Comparison of ENCODE assay signal across 1 cellular context in the genomic region with DNA sequence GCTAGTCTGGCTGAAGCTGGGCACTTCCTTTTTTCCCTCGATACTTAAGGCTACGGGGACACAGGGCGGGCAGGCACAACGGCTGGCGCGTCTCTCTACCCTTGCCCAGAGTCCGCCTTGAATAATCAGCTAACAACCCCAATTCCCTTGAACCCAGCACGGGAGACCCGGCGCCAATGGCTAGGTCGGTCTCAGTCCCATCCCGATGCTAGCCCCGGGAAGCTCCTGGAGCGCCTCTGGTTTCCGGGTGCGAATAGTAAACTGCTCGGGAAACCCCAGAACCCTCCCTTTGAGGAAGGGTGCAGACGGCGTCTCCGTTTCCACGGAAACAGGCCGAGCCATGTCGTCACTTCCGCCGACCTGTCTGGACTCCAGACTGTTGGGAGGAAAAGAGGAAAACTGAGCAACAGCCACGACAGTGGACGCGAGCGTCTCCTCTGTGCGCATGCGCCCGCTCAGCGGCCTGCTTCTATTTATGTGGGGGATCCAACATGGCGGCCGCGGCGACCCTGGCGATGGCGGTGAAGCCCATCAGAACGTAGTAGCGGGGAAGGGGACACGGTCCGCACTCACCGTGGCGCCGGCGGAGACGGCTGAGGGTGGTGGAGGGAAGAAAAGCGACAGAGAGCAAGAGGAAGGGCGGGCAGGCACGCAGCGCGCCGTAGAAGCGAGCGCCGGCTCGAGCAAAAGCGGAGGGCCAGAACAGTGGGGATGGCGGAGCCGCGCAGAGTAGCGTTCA.
TF ChIP-seq lines count a peak whose summit lies in the region.

TSS of gene UBN2 (plus strand) at position 464 of the 739 bp plus-strand sequence. CDS start at position 712, 248 bp downstream.

TF ChIP-seq in K562, 482 proteins besides CTCF, POLR2A, EP300 and RAD21 (continued from another document and continues in another):
- no peak for TF ChIP-seq MTA2 (IDR thresholded peaks at IDR 0.05; ENCODE audit: low read depth)
- peak; percentile 55 for TF ChIP-seq L3MBTL2 (IDR thresholded peaks at IDR 0.05)
- TF ChIP-seq NFIC (IDR thresholded peaks at IDR 0.05) = peak; percentile 45; the same call in 1 of the 2 replicates
- TF ChIP-seq VEZF1 (CRISPR knock-in tag; IDR thresholded peaks at IDR 0.05) = no peak
- no peak for TF ChIP-seq PRDM10 (IDR thresholded peaks at IDR 0.05; ENCODE audit: partially characterized antibody)
- no peak for TF ChIP-seq KHSRP (IDR thresholded peaks at IDR 0.05)
- TF ChIP-seq ILK (tag; IDR thresholded peaks at IDR 0.05; ENCODE audit: borderline replicate concordance, low read depth) = no peak
- TF ChIP-seq GTF2E2 (tag; IDR thresholded peaks at IDR 0.05) = peak; percentile 48; the same call in 1 of the 2 replicates
- no peak; the same call in 1 of the 2 replicates for TF ChIP-seq ZNF644 (tag; IDR thresholded peaks at IDR 0.05; ENCODE audit: low read depth)
- peak; percentile 46; the same call in 1 of the 2 replicates for TF ChIP-seq ESRRA (IDR thresholded peaks at IDR 0.05; ENCODE audit: borderline replicate concordance, low read depth)
- no peak; the same call in 1 of the 2 replicates for TF ChIP-seq JUNB (CRISPR knock-in tag; conservative IDR thresholded peaks at IDR 0.05)
- 0 out of 2 replicates have a peak, but pooled peaks have one; percentile 41 for TF ChIP-seq ZNF239 (CRISPR knock-in tag; IDR thresholded peaks at IDR 0.05)
- TF ChIP-seq ZNF146 (CRISPR knock-in tag; IDR thresholded peaks at IDR 0.05; ENCODE audit: unreplicated experiment) = no peak
- TF ChIP-seq ZNF324 (CRISPR knock-in tag; IDR thresholded peaks at IDR 0.05) = 0 out of 2 replicates have a peak, but pooled peaks have one; percentile 12
- TF ChIP-seq ZNF253 (CRISPR knock-in tag; conservative IDR thresholded peaks at IDR 0.05) = no peak
- peak; percentile 63 for TF ChIP-seq TCF7 (IDR thresholded peaks at IDR 0.05; ENCODE audit: borderline replicate concordance)
- TF ChIP-seq ZKSCAN1 (IDR thresholded peaks at IDR 0.05; ENCODE audit: low read depth, low read length) = peak; percentile 57; the same call in 1 of the 2 replicates
- TF ChIP-seq BHLHE40 (IDR thresholded peaks at IDR 0.05; ENCODE audit: low read length) = peak; percentile 33
- peak; percentile 92 for TF ChIP-seq FOXP1 (CRISPR knock-in tag; IDR thresholded peaks at IDR 0.05)
- peak; percentile 88 for TF ChIP-seq HBP1 (CRISPR knock-in tag; IDR thresholded peaks at IDR 0.05)
- TF ChIP-seq SRSF7 (optimal IDR thresholded peaks at IDR 0.05; ENCODE audit: low read depth, low read length) = no peak
- 0 out of 2 replicates have a peak, but pooled peaks have one; percentile 29 for TF ChIP-seq HOMEZ (CRISPR knock-in tag; IDR thresholded peaks at IDR 0.05)
- TF ChIP-seq DACH1 (IDR thresholded peaks at IDR 0.05; ENCODE audit: partially characterized antibody) = no peak
- peak; percentile 99 for TF ChIP-seq ZBTB2 (IDR thresholded peaks at IDR 0.05)
- TF ChIP-seq TAF15 (IDR thresholded peaks at IDR 0.05; ENCODE audit: low read depth, low read length) = no peak
- TF ChIP-seq HMG20A (CRISPR knock-in tag; conservative IDR thresholded peaks at IDR 0.05) = no peak
- TF ChIP-seq ZNF134 (CRISPR knock-in tag; conservative IDR thresholded peaks at IDR 0.05) = peak; percentile 75
- no peak for TF ChIP-seq BRF1 (IDR thresholded peaks at IDR 0.05; ENCODE audit: borderline replicate concordance, extremely low read depth, insufficient read length)
- TF ChIP-seq CREM (IDR thresholded peaks at IDR 0.05; ENCODE audit: low read depth) = peak; percentile 98
- no peak for TF ChIP-seq HNRNPK (IDR thresholded peaks at IDR 0.05; ENCODE audit: low read depth, low read length, poor library complexity, severe bottlenecking)
- TF ChIP-seq, protein P1, sequence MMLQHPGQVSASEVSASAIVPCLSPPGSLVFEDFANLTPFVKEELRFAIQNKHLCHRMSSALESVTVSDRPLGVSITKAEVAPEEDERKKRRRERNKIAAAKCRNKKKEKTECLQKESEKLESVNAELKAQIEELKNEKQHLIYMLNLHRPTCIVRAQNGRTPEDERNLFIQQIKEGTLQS (IDR thresholded peaks at IDR 0.05) = peak; percentile 77; the same call in 1 of the 2 replicates
- TF ChIP-seq, protein P1 (CRISPR knock-in tag; conservative IDR thresholded peaks at IDR 0.05) = peak; percentile 89; the same call in 1 of the 2 replicates
- TF ChIP-seq POLR3G (IDR thresholded peaks at IDR 0.05; ENCODE audit: extremely low read depth, insufficient read length, insufficient replicate concordance) = no peak
- TF ChIP-seq ZSCAN32 (CRISPR knock-in tag; IDR thresholded peaks at IDR 0.05) = peak; percentile 57; the same call in 1 of the 2 replicates
- no peak for TF ChIP-seq DNMT1 (IDR thresholded peaks at IDR 0.05)
- TF ChIP-seq, protein P2, sequence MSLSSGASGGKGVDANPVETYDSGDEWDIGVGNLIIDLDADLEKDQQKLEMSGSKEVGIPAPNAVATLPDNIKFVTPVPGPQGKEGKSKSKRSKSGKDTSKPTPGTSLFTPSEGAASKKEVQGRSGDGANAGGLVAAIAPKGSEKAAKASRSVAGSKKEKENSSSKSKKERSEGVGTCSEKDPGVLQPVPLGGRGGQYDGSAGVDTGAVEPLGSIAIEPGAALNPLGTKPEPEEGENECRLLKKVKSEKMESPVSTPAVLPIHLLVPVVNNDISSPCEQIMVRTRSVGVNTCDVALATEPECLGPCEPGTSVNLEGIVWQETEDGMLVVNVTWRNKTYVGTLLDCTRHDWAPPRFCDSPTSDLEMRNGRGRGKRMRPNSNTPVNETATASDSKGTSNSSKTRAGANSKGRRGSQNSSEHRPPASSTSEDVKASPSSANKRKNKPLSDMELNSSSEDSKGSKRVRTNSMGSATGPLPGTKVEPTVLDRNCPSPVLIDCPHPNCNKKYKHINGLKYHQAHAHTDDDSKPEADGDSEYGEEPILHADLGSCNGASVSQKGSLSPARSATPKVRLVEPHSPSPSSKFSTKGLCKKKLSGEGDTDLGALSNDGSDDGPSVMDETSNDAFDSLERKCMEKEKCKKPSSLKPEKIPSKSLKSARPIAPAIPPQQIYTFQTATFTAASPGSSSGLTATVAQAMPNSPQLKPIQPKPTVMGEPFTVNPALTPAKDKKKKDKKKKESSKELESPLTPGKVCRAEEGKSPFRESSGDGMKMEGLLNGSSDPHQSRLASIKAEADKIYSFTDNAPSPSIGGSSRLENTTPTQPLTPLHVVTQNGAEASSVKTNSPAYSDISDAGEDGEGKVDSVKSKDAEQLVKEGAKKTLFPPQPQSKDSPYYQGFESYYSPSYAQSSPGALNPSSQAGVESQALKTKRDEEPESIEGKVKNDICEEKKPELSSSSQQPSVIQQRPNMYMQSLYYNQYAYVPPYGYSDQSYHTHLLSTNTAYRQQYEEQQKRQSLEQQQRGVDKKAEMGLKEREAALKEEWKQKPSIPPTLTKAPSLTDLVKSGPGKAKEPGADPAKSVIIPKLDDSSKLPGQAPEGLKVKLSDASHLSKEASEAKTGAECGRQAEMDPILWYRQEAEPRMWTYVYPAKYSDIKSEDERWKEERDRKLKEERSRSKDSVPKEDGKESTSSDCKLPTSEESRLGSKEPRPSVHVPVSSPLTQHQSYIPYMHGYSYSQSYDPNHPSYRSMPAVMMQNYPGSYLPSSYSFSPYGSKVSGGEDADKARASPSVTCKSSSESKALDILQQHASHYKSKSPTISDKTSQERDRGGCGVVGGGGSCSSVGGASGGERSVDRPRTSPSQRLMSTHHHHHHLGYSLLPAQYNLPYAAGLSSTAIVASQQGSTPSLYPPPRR (CRISPR knock-in tag; IDR thresholded peaks at IDR 0.05; ENCODE audit: borderline replicate concordance) = peak; percentile 96; the same call in 1 of the 2 replicates
- no peak for TF ChIP-seq NCOA2 (IDR thresholded peaks at IDR 0.05; ENCODE audit: partially characterized antibody in 2 of 2)
- TF ChIP-seq THRAP3 (IDR thresholded peaks at IDR 0.05; ENCODE audit: borderline replicate concordance) = no peak
- TF ChIP-seq ZNF354B (CRISPR knock-in tag; IDR thresholded peaks at IDR 0.05) = no peak
- TF ChIP-seq SMARCC2 (IDR thresholded peaks at IDR 0.05; ENCODE audit: low read depth) = peak; percentile 17; the same call in 1 of the 2 replicates
- peak; percentile 97 for TF ChIP-seq PHF8 (IDR thresholded peaks at IDR 0.05; ENCODE audit: borderline replicate concordance, low read length)
- no peak for TF ChIP-seq ZNF41 (CRISPR knock-in tag; conservative IDR thresholded peaks at IDR 0.05)
- TF ChIP-seq SMAD3 (CRISPR knock-in tag; conservative IDR thresholded peaks at IDR 0.05) = no peak; the same call in 1 of the 2 replicates
- TF ChIP-seq SLC30A9 (CRISPR knock-in tag; IDR thresholded peaks at IDR 0.05) = no peak
- TF ChIP-seq RB1 (IDR thresholded peaks at IDR 0.05; ENCODE audit: low read depth) = no peak; the same call in 1 of the 2 replicates
- TF ChIP-seq MCM7 (IDR thresholded peaks at IDR 0.05) = no peak
- peak; percentile 55; the same call in 1 of the 2 replicates for TF ChIP-seq HIVEP1 (CRISPR knock-in tag; IDR thresholded peaks at IDR 0.05)
- TF ChIP-seq NR4A1 (CRISPR knock-in tag; IDR thresholded peaks at IDR 0.05) = peak; percentile 67; the same call in 1 of the 2 replicates
- no peak for TF ChIP-seq NR4A1 (tag; IDR thresholded peaks at IDR 0.05)
- no peak for TF ChIP-seq SMAD1 (IDR thresholded peaks at IDR 0.05; ENCODE audit: low read depth, low read length, partially characterized antibody)
- no peak for TF ChIP-seq ZNF3 (CRISPR knock-in tag; IDR thresholded peaks at IDR 0.05)
- TF ChIP-seq MYNN (IDR thresholded peaks at IDR 0.05) = no peak
- no peak for TF ChIP-seq MYNN (CRISPR knock-in tag; IDR thresholded peaks at IDR 0.05)
- TF ChIP-seq TFAM (CRISPR knock-in tag; conservative IDR thresholded peaks at IDR 0.05) = no peak
